Comparison of ENCODE assay signal across 1 cellular context in genomic region chr2:216344206-216344957, GRCh38.
TF ChIP-seq lines count a peak whose summit lies in the region.

No MANE protein-coding gene starts in this region.

TF ChIP-seq in GM23338, 12 proteins besides CTCF, POLR2A, EP300 and RAD21 (continued from another document):
- TF ChIP-seq, protein P1, sequence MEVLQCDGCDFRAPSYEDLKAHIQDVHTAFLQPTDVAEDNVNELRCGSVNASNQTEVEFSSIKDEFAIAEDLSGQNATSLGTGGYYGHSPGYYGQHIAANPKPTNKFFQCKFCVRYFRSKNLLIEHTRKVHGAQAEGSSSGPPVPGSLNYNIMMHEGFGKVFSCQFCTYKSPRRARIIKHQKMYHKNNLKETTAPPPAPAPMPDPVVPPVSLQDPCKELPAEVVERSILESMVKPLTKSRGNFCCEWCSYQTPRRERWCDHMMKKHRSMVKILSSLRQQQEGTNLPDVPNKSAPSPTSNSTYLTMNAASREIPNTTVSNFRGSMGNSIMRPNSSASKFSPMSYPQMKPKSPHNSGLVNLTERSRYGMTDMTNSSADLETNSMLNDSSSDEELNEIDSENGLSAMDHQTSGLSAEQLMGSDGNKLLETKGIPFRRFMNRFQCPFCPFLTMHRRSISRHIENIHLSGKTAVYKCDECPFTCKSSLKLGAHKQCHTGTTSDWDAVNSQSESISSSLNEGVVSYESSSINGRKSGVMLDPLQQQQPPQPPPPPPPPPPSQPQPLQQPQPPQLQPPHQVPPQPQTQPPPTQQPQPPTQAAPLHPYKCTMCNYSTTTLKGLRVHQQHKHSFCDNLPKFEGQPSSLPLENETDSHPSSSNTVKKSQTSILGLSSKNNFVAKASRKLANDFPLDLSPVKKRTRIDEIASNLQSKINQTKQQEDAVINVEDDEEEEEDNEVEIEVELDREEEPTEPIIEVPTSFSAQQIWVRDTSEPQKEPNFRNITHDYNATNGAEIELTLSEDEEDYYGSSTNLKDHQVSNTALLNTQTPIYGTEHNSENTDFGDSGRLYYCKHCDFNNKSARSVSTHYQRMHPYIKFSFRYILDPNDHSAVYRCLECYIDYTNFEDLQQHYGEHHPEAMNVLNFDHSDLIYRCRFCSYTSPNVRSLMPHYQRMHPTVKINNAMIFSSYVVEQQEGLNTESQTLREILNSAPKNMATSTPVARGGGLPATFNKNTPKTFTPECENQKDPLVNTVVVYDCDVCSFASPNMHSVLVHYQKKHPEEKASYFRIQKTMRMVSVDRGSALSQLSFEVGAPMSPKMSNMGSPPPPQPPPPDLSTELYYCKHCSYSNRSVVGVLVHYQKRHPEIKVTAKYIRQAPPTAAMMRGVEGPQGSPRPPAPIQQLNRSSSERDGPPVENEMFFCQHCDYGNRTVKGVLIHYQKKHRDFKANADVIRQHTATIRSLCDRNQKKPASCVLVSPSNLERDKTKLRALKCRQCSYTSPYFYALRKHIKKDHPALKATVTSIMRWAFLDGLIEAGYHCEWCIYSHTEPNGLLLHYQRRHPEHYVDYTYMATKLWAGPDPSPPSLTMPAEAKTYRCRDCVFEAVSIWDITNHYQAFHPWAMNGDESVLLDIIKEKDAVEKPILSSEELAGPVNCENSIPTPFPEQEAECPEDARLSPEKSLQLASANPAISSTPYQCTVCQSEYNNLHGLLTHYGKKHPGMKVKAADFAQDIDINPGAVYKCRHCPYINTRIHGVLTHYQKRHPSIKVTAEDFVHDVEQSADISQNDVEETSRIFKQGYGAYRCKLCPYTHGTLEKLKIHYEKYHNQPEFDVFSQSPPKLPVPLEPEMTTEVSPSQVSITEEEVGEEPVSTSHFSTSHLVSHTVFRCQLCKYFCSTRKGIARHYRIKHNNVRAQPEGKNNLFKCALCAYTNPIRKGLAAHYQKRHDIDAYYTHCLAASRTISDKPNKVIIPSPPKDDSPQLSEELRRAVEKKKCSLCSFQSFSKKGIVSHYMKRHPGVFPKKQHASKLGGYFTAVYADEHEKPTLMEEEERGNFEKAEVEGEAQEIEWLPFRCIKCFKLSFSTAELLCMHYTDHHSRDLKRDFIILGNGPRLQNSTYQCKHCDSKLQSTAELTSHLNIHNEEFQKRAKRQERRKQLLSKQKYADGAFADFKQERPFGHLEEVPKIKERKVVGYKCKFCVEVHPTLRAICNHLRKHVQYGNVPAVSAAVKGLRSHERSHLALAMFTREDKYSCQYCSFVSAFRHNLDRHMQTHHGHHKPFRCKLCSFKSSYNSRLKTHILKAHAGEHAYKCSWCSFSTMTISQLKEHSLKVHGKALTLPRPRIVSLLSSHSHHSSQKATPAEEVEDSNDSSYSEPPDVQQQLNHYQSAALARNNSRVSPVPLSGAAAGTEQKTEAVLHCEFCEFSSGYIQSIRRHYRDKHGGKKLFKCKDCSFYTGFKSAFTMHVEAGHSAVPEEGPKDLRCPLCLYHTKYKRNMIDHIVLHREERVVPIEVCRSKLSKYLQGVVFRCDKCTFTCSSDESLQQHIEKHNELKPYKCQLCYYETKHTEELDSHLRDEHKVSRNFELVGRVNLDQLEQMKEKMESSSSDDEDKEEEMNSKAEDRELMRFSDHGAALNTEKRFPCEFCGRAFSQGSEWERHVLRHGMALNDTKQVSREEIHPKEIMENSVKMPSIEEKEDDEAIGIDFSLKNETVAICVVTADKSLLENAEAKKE (CRISPR knock-in tag; IDR thresholded peaks at IDR 0.05), result no peak
- no peak for TF ChIP-seq JUNB (IDR thresholded peaks at IDR 0.05; ENCODE audit: unreplicated experiment)
- TF ChIP-seq STAT1 (IDR thresholded peaks at IDR 0.05; ENCODE audit: unreplicated experiment), result no peak
- TF ChIP-seq, protein P2, sequence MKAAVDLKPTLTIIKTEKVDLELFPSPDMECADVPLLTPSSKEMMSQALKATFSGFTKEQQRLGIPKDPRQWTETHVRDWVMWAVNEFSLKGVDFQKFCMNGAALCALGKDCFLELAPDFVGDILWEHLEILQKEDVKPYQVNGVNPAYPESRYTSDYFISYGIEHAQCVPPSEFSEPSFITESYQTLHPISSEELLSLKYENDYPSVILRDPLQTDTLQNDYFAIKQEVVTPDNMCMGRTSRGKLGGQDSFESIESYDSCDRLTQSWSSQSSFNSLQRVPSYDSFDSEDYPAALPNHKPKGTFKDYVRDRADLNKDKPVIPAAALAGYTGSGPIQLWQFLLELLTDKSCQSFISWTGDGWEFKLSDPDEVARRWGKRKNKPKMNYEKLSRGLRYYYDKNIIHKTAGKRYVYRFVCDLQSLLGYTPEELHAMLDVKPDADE (IDR thresholded peaks at IDR 0.05), result no peak
- TF ChIP-seq REST (IDR thresholded peaks at IDR 0.05; ENCODE audit: unreplicated experiment), result no peak
- no peak for TF ChIP-seq CREB1 (CRISPR knock-in tag; IDR thresholded peaks at IDR 0.05; ENCODE audit: low read depth)
- no peak for TF ChIP-seq POLR2AphosphoS5 (IDR thresholded peaks at IDR 0.05; ENCODE audit: low read depth)
- TF ChIP-seq ZNF114 (CRISPR knock-in tag; IDR thresholded peaks at IDR 0.05), result no peak
- TF ChIP-seq NANOG (IDR thresholded peaks at IDR 0.05; ENCODE audit: borderline replicate concordance), result no peak
- no peak for TF ChIP-seq EZH2 (IDR thresholded peaks at IDR 0.05; ENCODE audit: low read depth, unreplicated experiment)
